ENCODE assay signal across 21 cellular contexts in genomic region chr5:179892255-179892654, GRCh38.
"Had no signal": no experiment of that assay in that cellular context is flagged by ENCODE, and none has a peak within 500 bp of the region (broad histone marks: within the 10 kb centered on the region; RNA-seq: fewer than 3 reads in every experiment).

No MANE protein-coding gene starts in this region.

- H3K4me1 Mint-ChIP-seq: activated B cell treated with CpG ODN at 0.5 μM for 24 hours; activated CD4-positive, alpha-beta T cell treated with anti-CD3 and anti-CD28 coated beads, Interleukin-2, amount 10 ng/mL, durations not matched to agents 7 days and 5 days; activated T-helper 17 cell treated with anti-CD3 and anti-CD28 coated beads, Interleukin-2, amount 50 U/mL, for 72 hours had no signal

- H3K4me3 Mint-ChIP-seq: activated B cell treated with CpG ODN at 0.5 μM for 24 hours; activated CD4-positive, alpha-beta memory T cell treated with anti-CD3 and anti-CD28 coated beads for 36 hours; activated CD4-positive, alpha-beta T cell treated with anti-CD3 and anti-CD28 coated beads, Interleukin-2, amount 10 ng/mL, durations not matched to agents 7 days and 5 days; activated naive CD4-positive, alpha-beta T cell treated with anti-CD3 and anti-CD28 coated beads for 36 hours; activated naive CD8-positive, alpha-beta T cell; activated T-helper 17 cell treated with anti-CD3 and anti-CD28 coated beads, Interleukin-2, amount 50 U/mL, for 72 hours; T-helper 1 cell treated with Interleukin-12 subunit alpha and Interleukin-12 subunit beta and Interleukin-4 antibody, amounts not matched to agents 30 μg/mL and 1 μg/mL, for 36 hours had no signal

- H3K27me3 Mint-ChIP-seq: activated B cell treated with CpG ODN at 0.5 μM for 24 hours; activated CD4-positive, alpha-beta memory T cell treated with anti-CD3 and anti-CD28 coated beads for 36 hours; activated CD4-positive, alpha-beta T cell treated with anti-CD3 and anti-CD28 coated beads, Interleukin-2, amount 10 ng/mL, durations not matched to agents 7 days and 5 days; activated naive CD8-positive, alpha-beta T cell; activated T-helper 17 cell treated with anti-CD3 and anti-CD28 coated beads, Interleukin-2, amount 50 U/mL, for 72 hours had no signal

- H3K9me3 Mint-ChIP-seq: activated B cell treated with CpG ODN at 0.5 μM for 24 hours; activated CD4-positive, alpha-beta memory T cell treated with anti-CD3 and anti-CD28 coated beads for 36 hours; activated CD4-positive, alpha-beta T cell treated with anti-CD3 and anti-CD28 coated beads, Interleukin-2, amount 10 ng/mL, durations not matched to agents 7 days and 5 days; activated naive CD4-positive, alpha-beta T cell treated with anti-CD3 and anti-CD28 coated beads for 36 hours; activated T-helper 17 cell treated with anti-CD3 and anti-CD28 coated beads, Interleukin-2, amount 50 U/mL, for 72 hours; T-helper 1 cell treated with Interleukin-12 subunit alpha and Interleukin-12 subunit beta and Interleukin-4 antibody, amounts not matched to agents 30 μg/mL and 1 μg/mL, for 36 hours had no signal

- H3K27ac Mint-ChIP-seq: activated B cell treated with CpG ODN at 0.5 μM for 24 hours; activated CD4-positive, alpha-beta memory T cell treated with anti-CD3 and anti-CD28 coated beads for 36 hours; activated CD4-positive, alpha-beta T cell treated with anti-CD3 and anti-CD28 coated beads, Interleukin-2, amount 10 ng/mL, durations not matched to agents 7 days and 5 days; activated naive CD4-positive, alpha-beta T cell treated with anti-CD3 and anti-CD28 coated beads for 36 hours; activated naive CD8-positive, alpha-beta T cell; activated T-helper 17 cell treated with anti-CD3 and anti-CD28 coated beads, Interleukin-2, amount 50 U/mL, for 72 hours; T-helper 1 cell treated with Interleukin-12 subunit alpha and Interleukin-12 subunit beta and Interleukin-4 antibody, amounts not matched to agents 30 μg/mL and 1 μg/mL, for 36 hours had no signal

- H3K27ac ChIP-seq: brain microvascular endothelial cell had no signal

- H3K27me3 ChIP-seq: brain microvascular endothelial cell had no signal

- ATAC-seq: activated T-helper 17 cell treated with anti-CD3 and anti-CD28 coated beads, Interleukin-2, amount 50 U/mL, for 72 hours; PC-3 had no signal

- DNase-seq: activated B cell treated with CpG ODN at 0.5 μM for 24 hours; activated CD4-positive, alpha-beta memory T cell treated with anti-CD3 and anti-CD28 coated beads for 36 hours; activated CD4-positive, alpha-beta T cell treated with anti-CD3 and anti-CD28 coated beads, Interleukin-2, amount 10 ng/mL, durations not matched to agents 7 days and 5 days; activated gamma-delta T cell; activated naive CD4-positive, alpha-beta T cell treated with anti-CD3 and anti-CD28 coated beads for 36 hours; activated T-cell treated with anti-CD3 and anti-CD28 coated beads for 4 hours; activated T-cell treated with anti-CD3 and anti-CD28 coated beads, Interleukin-2, amount 50 U/mL, for 48 hours; amygdala; brain microvascular endothelial cell; KG1; NCI-H1048; NCI-H146; NCI-H187 treated with DMSO at 0.1 percent for 48 hours; NCI-H2081 treated with DMSO at 0.1 percent for 48 hours; NCI-H446; NCI-H524; PC-3; SHP77 treated with DMSO at 0.1 percent for 48 hours had no signal
